11 cellular contexts compared by ENCODE assay signal in genomic region chr1:10901091-10901893, GRCh38.
DNase-seq lines count a peak whose midpoint lies in the region; ATAC-seq, FAIRE-seq and TF ChIP-seq lines count a peak whose summit lies in the region.
"Had no signal": no experiment of that assay in that cellular context is flagged by ENCODE, and none has a peak within 500 bp of the region (broad histone marks: within the 10 kb centered on the region; RNA-seq: fewer than 3 reads in every experiment).

No MANE protein-coding gene starts in this region.

- H3K36me3 ChIP-seq in HEK293 (ENCODE audit: control insufficient read depth in 2 of 2, insufficient read depth in 1 of 2, low read length in 2 of 2) (no peaks in the 10 kb centered on the region), keratinocyte (ENCODE audit: control insufficient read depth in 2 of 2, extremely low read depth in 1 of 2, insufficient read depth in 2 of 2, low read length in 2 of 2) (no peaks in the 10 kb centered on the region), suprapubic skin (no peaks in the 10 kb centered on the region)
- H3K36me3 ChIP-seq: SJSA1 had no signal

- CTCF ChIA-PET in HEK293 (lab: Yijun Ruan, JAX), result interaction anchor here (0.7 to 1.0 kb wide), 2 partner anchors 41 to 55 kb away, joined by 3 to 4 read pairs; no protein-coding TSS in a partner anchor

- no peak overlapping the region for H3K27ac ChIP-seq in HEK293 (ENCODE audit: extremely low read depth, low read depth, low read length)
- peak overlapping the region; percentile 96 for H3K27ac ChIP-seq in keratinocyte (ENCODE audit: control insufficient read depth, insufficient read depth, low read length)
- peak overlapping the region; percentile 91 for H3K27ac ChIP-seq in suprapubic skin
- H3K27ac ChIP-seq: parathyroid adenoma, SJSA1 had no signal

- peaks cover 3% of the 10 kb centered on the region; the same call in 1 of the 2 replicates for H3K4me1 ChIP-seq in HEK293 (ENCODE audit: control insufficient read depth, insufficient read depth, low read length)
- peaks cover 41% of the 10 kb centered on the region for H3K4me1 ChIP-seq in keratinocyte (ENCODE audit: control insufficient read depth, extremely low read depth, insufficient read depth, low read length)
- H3K4me1 ChIP-seq in suprapubic skin, result peaks cover 64% of the 10 kb centered on the region
- H3K4me1 ChIP-seq: parathyroid adenoma, SJSA1 had no signal

- H4K20me1 ChIP-seq in keratinocyte (ENCODE audit: control insufficient read depth, extremely low read depth, insufficient read depth, low read length), result no peaks in the 10 kb centered on the region

- H3K27me3 ChIP-seq in keratinocyte (ENCODE audit: control insufficient read depth, extremely low read depth, insufficient read depth, low read length), result no peaks in the 10 kb centered on the region
- peaks cover 25% of the 10 kb centered on the region for H3K27me3 ChIP-seq in suprapubic skin

- H3K79me2 ChIP-seq in keratinocyte (ENCODE audit: control insufficient read depth, insufficient read depth, low read length), result no peaks in the 10 kb centered on the region
- H3K79me2 ChIP-seq: parathyroid adenoma had no signal

- peak overlapping the region; percentile 68 for H2AFZ ChIP-seq in keratinocyte (ENCODE audit: control insufficient read depth, low read length)
- H2AFZ ChIP-seq: parathyroid adenoma had no signal

- POLR2A ChIA-PET in HEK293 (lab: Yijun Ruan, JAX), result no interaction called here

- FAIRE-seq in keratinocyte (lab: Jason Lieb, UNC), result peak; percentile 66

- H3K9me3 ChIP-seq in HEK293 (ENCODE audit: control insufficient read depth, insufficient read depth, low read depth, low read length) (no peaks in the 10 kb centered on the region), keratinocyte (ENCODE audit: control insufficient read depth, low read depth, low read length) (no peaks in the 10 kb centered on the region), suprapubic skin (no peaks in the 10 kb centered on the region)
- H3K9me3 ChIP-seq: SJSA1 had no signal

- TF ChIP-seq EP300 in suprapubic skin (IDR thresholded peaks at IDR 0.05), result no peak

- dilution Hi-C loops in keratinocyte (cut with MboI; ENCODE audit: extremely low pct_ligation_motif_present, low sequenced_read_pairs), result no loop called here

- H3K4me3 ChIP-seq in HEK293 (ENCODE audit: low read depth, low read length) (no peak overlapping the region), keratinocyte (ENCODE audit: control insufficient read depth in 2 of 3, extremely low read depth in 1 of 3, insufficient read depth in 2 of 3, low read depth in 1 of 3, low read length in 3 of 3) (peak overlapping the region; percentile 0 to 61 (median 40)), suprapubic skin (peak overlapping the region; percentile 33)
- H3K4me3 ChIP-seq: SJSA1 had no signal

- ATAC-seq in SK-N-SH treated with all-trans-retinoic acid at 6 μM for 48 hours (peak; percentile 21), HG03135 (IDR thresholded peaks at IDR 0.05; ENCODE audit: unreplicated experiment) (no peak), HG03159 (IDR thresholded peaks at IDR 0.05; ENCODE audit: unreplicated experiment) (no peak), GM21423 (IDR thresholded peaks at IDR 0.05; ENCODE audit: unreplicated experiment) (no peak)

- peak overlapping the region; percentile 89 for H3K9ac ChIP-seq in keratinocyte (ENCODE audit: control insufficient read depth, extremely low read depth, insufficient read depth, low read length)
- H3K9ac ChIP-seq: parathyroid adenoma had no signal

- DNase-seq in keratinocyte (ENCODE audit: low read depth, low spot score), result no peak
- peak in 1 of 2 donors; percentile 71 for DNase-seq in suprapubic skin (ENCODE audit: low spot score in 2 of 2)
- DNase-seq: caudate nucleus, hippocampal formation had no signal

- TF ChIP-seq CTCF in HEK293 (tag by site-specific recombination; IDR thresholded peaks at IDR 0.05) (no peak), keratinocyte (optimal IDR thresholded peaks at IDR 0.05 in 1 of 3, IDR thresholded peaks at IDR 0.05 in 1 of 3, conservative IDR thresholded peaks at IDR 0.05 in 1 of 3; ENCODE audit: extremely low read depth in 1 of 3, insufficient read depth in 2 of 3, low read length in 3 of 3) (no peak), suprapubic skin (IDR thresholded peaks at IDR 0.05) (no peak)

- 40% methylated on average over 21 of the region's 30 CpGs for WGBS in suprapubic skin

- H3K9me1 ChIP-seq in keratinocyte (ENCODE audit: control insufficient read depth, extremely low read depth, insufficient read depth, low read length), result no peaks in the 10 kb centered on the region

- TF ChIP-seq POLR2A in suprapubic skin (IDR thresholded peaks at IDR 0.05), result no peak

- H3K4me2 ChIP-seq in keratinocyte (ENCODE audit: control insufficient read depth, extremely low read depth, insufficient read depth, low read depth, low read length), result peak overlapping the region; percentile 96

TF ChIP-seq in HEK293, 187 proteins besides CTCF, POLR2A, EP300 and RAD21 (continues in another document):
- peak; percentile 34; the same call in 1 of the 2 replicates for TF ChIP-seq ZNF341 (tag by site-specific recombination; IDR thresholded peaks at IDR 0.05; ENCODE audit: low read depth)
- peak; percentile 81 for TF ChIP-seq EGR2 (tag by site-specific recombination; IDR thresholded peaks at IDR 0.05; ENCODE audit: low read depth)
- no peak for TF ChIP-seq ZNF48 (tag by site-specific recombination; IDR thresholded peaks at IDR 0.05)
- TF ChIP-seq GLIS2 (tag by site-specific recombination; IDR thresholded peaks at IDR 0.05), result peak; percentile 63
- no peak for TF ChIP-seq SALL2 (tag by site-specific recombination; IDR thresholded peaks at IDR 0.05; ENCODE audit: borderline replicate concordance)
- no peak for TF ChIP-seq ZNF398 (tag by site-specific recombination; IDR thresholded peaks at IDR 0.05)

TF ChIP-seq in SK-N-SH treated with all-trans-retinoic acid at 6 μM for 48 hours, 23 proteins besides CTCF, POLR2A, EP300 and RAD21:
- TF ChIP-seq ZFP30 (CRISPR knock-in tag; IDR thresholded peaks at IDR 0.05), result no peak
- no peak for TF ChIP-seq ZNF70 (CRISPR knock-in tag; IDR thresholded peaks at IDR 0.05)
- no peak for TF ChIP-seq TOX (CRISPR knock-in tag; IDR thresholded peaks at IDR 0.05; ENCODE audit: borderline replicate concordance)
- no peak for TF ChIP-seq BACH2 (CRISPR knock-in tag; IDR thresholded peaks at IDR 0.05; ENCODE audit: borderline replicate concordance)
- no peak for TF ChIP-seq CREB5 (CRISPR knock-in tag; IDR thresholded peaks at IDR 0.05; ENCODE audit: low read depth)
- no peak for TF ChIP-seq GLIS3 (CRISPR knock-in tag; IDR thresholded peaks at IDR 0.05)
- no peak for TF ChIP-seq ESRRG (CRISPR knock-in tag; IDR thresholded peaks at IDR 0.05)

Comparison
In these comparisons a context has a peak if more than half of its experiments do, and no peak if none do; other contexts are left out.
1. Of the 2 proteins assayed by ChIP-seq in both HEK293 and SK-N-SH treated with all-trans-retinoic acid at 6 μM for 48 hours: peak only in HEK293: PATZ1; only in SK-N-SH treated with all-trans-retinoic acid at 6 μM for 48 hours: none; in both: none; in neither: 1.